In genomic region chr9:77841739-77842386, GRCh38 we compare ENCODE assay signal across 7 cellular contexts.
A peak's percentile ranks its signal among the peaks of the same experiment; 100 is the strongest.
DNase-seq lines count a peak whose midpoint lies in the region; ATAC-seq and TF ChIP-seq lines count a peak whose summit lies in the region.

No MANE protein-coding gene starts in this region.

- in situ Hi-C loops in transverse colon (cut with MboI; ENCODE audit: low pct_ligation_motif_present in 1 of 4, low pct_unique_long_range_greater_than_20kb in 1 of 4, low sequenced_read_pairs in 3 of 4) (no loop called here), HAP-1 (cut with MboI; ENCODE audit: low sequenced_read_pairs) (no loop called here)

- TF ChIP-seq POLR2A in Peyer's patch (IDR thresholded peaks at IDR 0.05) (no peak), transverse colon (IDR thresholded peaks at IDR 0.05) (no peak)

- H3K36me3 ChIP-seq in Peyer's patch (no peaks in the 10 kb centered on the region), transverse colon (no peaks in the 10 kb centered on the region), HAP-1 (replicated peaks) (no peaks in the 10 kb centered on the region)

- intact Hi-C loops in transverse colon (cut with DNase I; ENCODE audit: low total_unique reads), result loop anchor here (10.0 kb wide), 1 partner anchor 193 kb away; the partner anchor contains the start of gene GNAQ

- no peak overlapping the region for H3K4me3 ChIP-seq in Peyer's patch
- no peak overlapping the region for H3K4me3 ChIP-seq in transverse colon
- H3K4me3 ChIP-seq in HAP-1, result no peak overlapping the region

- TF ChIP-seq CTCF in Peyer's patch (IDR thresholded peaks at IDR 0.05), result peak in 4 of 6 experiments; percentile 2 to 26 (median 20)
- TF ChIP-seq CTCF in transverse colon (IDR thresholded peaks at IDR 0.05), result no peak

- DNase-seq in HCEC 1CT (peak; percentile 18), Peyer's patch (no peak), kidney glomerular epithelial cell (lab: John Stamatoyannopoulos, UW) (peak; percentile 13), transverse colon (no peak), HAP-1 (ENCODE audit: low spot score in 2 of 2) (no peak)
- no peak for DNase-seq in activated effector memory CD4-positive, alpha-beta T cell treated with anti-CD3 and anti-CD28 coated beads, Interleukin-2, amount 50 U/mL, for 16 hours

- H3K27me3 ChIP-seq in Peyer's patch (no peaks in the 10 kb centered on the region), transverse colon (no peaks in the 10 kb centered on the region), HAP-1 (ENCODE audit: low read depth) (no peaks in the 10 kb centered on the region)

- no peak for TF ChIP-seq EP300 in transverse colon (IDR thresholded peaks at IDR 0.05; ENCODE audit: low read depth)

- H3K4me1 ChIP-seq in Peyer's patch, result peaks cover 0 to 26% (median 0%) of the 10 kb centered on the region in 4 donors
- H3K4me1 ChIP-seq in transverse colon, result peaks cover 13 to 52% (median 15%) of the 10 kb centered on the region in 4 donors
- H3K4me1 ChIP-seq in HAP-1, result no peaks in the 10 kb centered on the region

- 61 to 67% methylated on average over 2 to 3 of the region's 3 CpGs for WGBS in transverse colon (ENCODE audit: low coverage in 1 of 2), 2 donors

- ATAC-seq in GM18502 (IDR thresholded peaks at IDR 0.05; ENCODE audit: poor library complexity, unreplicated experiment), result peak; percentile 91

- H3K9me3 ChIP-seq in Peyer's patch (no peaks in the 10 kb centered on the region), transverse colon (no peaks in the 10 kb centered on the region), HAP-1 (no peaks in the 10 kb centered on the region)

- no peak overlapping the region for H3K27ac ChIP-seq in Peyer's patch
- H3K27ac ChIP-seq in transverse colon, result no peak overlapping the region

Comparison
In these comparisons a context has a peak if more than half of its experiments do, and no peak if none do; other contexts are left out.
1. DNase-seq: peak in HCEC 1CT (single experiment) and kidney glomerular epithelial cell (single experiment); none in Peyer's patch (0 of 3), transverse colon (single experiment), activated effector memory CD4-positive, alpha-beta T cell treated with anti-CD3 and anti-CD28 coated beads, Interleukin-2, amount 50 U/mL, for 16 hours (single experiment) and HAP-1 (0 of 2).
2. CTCF ChIP-seq: peak in Peyer's patch (4 of 6); none in transverse colon (0 of 5).